8 cellular contexts compared by ENCODE assay signal in genomic region chr17:37848690-37849616, GRCh38.
DNase-seq lines count a peak whose midpoint lies in the region; ATAC-seq and TF ChIP-seq lines count a peak whose summit lies in the region.

No MANE protein-coding gene starts in this region.

- POLR2A ChIA-PET in AG04450 (lab: Yijun Ruan, JAX) = no interaction called here

- no peaks in the 10 kb centered on the region for H3K4me1 ChIP-seq in adipocyte (ENCODE audit: control insufficient read depth, insufficient read depth, low read length)

- peaks cover 8% of the 10 kb centered on the region for H3K27me3 ChIP-seq in AG04450 (ENCODE audit: control insufficient read depth, insufficient read depth, low read length)
- H3K27me3 ChIP-seq in adipocyte (replicated peaks; ENCODE audit: control insufficient read depth, insufficient read depth, low read length) = peaks cover 31% of the 10 kb centered on the region

- H3K9me3 ChIP-seq in AG04450 (ENCODE audit: control insufficient read depth, insufficient read depth, low read length) (no peaks in the 10 kb centered on the region), adipocyte (ENCODE audit: control insufficient read depth, low read length) (no peaks in the 10 kb centered on the region)

- no peak overlapping the region for H3K27ac ChIP-seq in AG04450 (ENCODE audit: low read depth, low read length)

- no peak overlapping the region for H3K9ac ChIP-seq in adipocyte (ENCODE audit: low read length)

- H3K4me3 ChIP-seq in AG04450 (ENCODE audit: low read depth, low read length) (no peak overlapping the region), adipocyte (ENCODE audit: low read length) (no peak overlapping the region)

- peak; percentile 21 for DNase-seq in AG04450 (ENCODE audit: low read depth, low spot score)
- DNase-seq in LHCN-M2 (ENCODE audit: low read depth) = peak; percentile 68
- peak; percentile 28 for DNase-seq in adipocyte (ENCODE audit: low read depth)
- DNase-seq in non-pigmented ciliary epithelial cell (ENCODE audit: low read depth) = peak; percentile 36
- DNase-seq in NCI-H774 (lab: John Stamatoyannopoulos, UW) = no peak
- DNase-seq in NCI-H345 treated with DMSO at 0.1 percent for 48 hours (lab: John Stamatoyannopoulos, UW; ENCODE audit: unreplicated experiment) = no peak
- DNase-seq in retina = no peak

- CTCF ChIA-PET in AG04450 (lab: Charles Lee) = no interaction called here

- H3K36me3 ChIP-seq in adipocyte (ENCODE audit: control insufficient read depth, insufficient read depth, low read length, severe bottlenecking) = no peaks in the 10 kb centered on the region

- peak; percentile 67 for ATAC-seq in GM18502 (IDR thresholded peaks at IDR 0.05; ENCODE audit: poor library complexity, unreplicated experiment)

- no peak for TF ChIP-seq CTCF in AG04450 (IDR thresholded peaks at IDR 0.05; ENCODE audit: low read depth, low read length)

Comparison
In these comparisons a context has a peak if more than half of its experiments do, and no peak if none do; other contexts are left out.
1. DNase-seq: peak in AG04450 (single experiment), LHCN-M2 (single experiment), adipocyte (single experiment) and non-pigmented ciliary epithelial cell (single experiment); none in NCI-H774 (single experiment), NCI-H345 treated with DMSO at 0.1 percent for 48 hours (single experiment) and retina (single experiment).